Comparison of ENCODE assay signal across 8 cellular contexts in the genomic region with DNA sequence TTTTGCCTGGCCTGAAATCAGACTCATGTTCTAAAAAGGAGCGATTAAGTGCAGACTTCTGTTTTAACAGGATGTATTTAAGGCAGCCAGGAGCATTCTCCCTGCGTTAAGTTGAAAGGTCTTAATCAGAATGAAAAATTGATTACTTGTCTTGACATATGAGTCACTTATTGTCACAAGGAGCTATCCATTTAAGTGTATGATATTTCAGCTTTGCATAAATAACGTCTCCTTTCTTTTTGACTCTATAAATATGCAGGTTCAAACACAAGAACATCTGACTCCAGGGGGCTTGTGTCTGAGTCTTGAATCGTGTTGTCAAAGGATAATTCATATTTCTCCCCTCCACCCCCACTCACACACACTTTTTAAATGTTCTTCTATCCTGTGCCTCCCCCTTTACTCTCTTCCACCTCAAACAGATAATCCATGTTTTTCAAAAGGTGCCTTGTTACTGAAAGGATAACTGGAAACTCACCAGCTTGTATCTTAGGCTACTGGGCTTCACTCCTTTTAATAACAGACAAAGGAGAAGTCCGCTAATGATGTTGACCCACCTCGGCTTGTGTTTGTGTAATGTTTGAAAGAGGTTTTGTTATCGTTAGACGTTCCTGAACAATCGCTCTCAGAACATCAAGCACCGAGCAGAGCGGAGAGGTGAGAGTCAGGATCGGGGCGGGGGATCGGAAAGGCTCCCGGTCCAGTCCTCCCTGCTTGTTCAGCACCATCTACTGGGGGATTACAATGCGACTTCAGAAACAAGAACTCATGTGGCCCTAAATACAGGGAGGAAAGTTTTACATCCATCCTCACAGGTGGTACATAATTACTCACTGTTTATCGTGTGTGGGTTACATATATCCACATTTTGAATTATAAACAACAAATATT.
DNase-seq lines count a peak whose midpoint lies in the region; ATAC-seq, FAIRE-seq and TF ChIP-seq lines count a peak whose summit lies in the region.

No MANE protein-coding gene starts in this region.

- peak; percentile 93 for ATAC-seq in sciatic nerve
- no peak for ATAC-seq in GM18520 (IDR thresholded peaks at IDR 0.05; ENCODE audit: unreplicated experiment)

- no peak overlapping the region for H3K27ac Mint-ChIP-seq in CD14-positive monocyte

- no peak for FAIRE-seq in H54 (lab: Jason Lieb, UNC)

- peaks cover 0 to 5% (median 3%) of the 10 kb centered on the region in 3 donors for H3K27me3 Mint-ChIP-seq in CD14-positive monocyte (ENCODE audit: low read depth in 3 of 3)

- TF ChIP-seq POLR2A in H54 (IDR thresholded peaks at IDR 0.05; ENCODE audit: low read depth, low read length) = no peak

- intact Hi-C loops in sciatic nerve (cut with DNase I) (no loop called here), CD14-positive monocyte (cut with micrococcal nuclease) (no loop called here)

- DNase-seq in DMS79 treated with DMSO at 0.1 percent for 48 hours (lab: John Stamatoyannopoulos, UW) (peak; percentile 64), NCI-H1417 treated with DMSO at 0.1 percent for 48 hours (lab: John Stamatoyannopoulos, UW) (peak; percentile 38), activated T-cell treated with anti-CD3 and anti-CD28 coated beads for 24 hours (ENCODE audit: low read depth) (peak; percentile 26), foreskin melanocyte (peak; percentile 26), sciatic nerve (ENCODE audit: low spot score) (peak; percentile 66), H54 (ENCODE audit: insufficient read length, low spot score) (no peak), CD14-positive monocyte (ENCODE audit: low spot score) (no peak)

- peaks cover 13% of the 10 kb centered on the region for H3K4me1 Mint-ChIP-seq in CD14-positive monocyte

- H3K36me3 Mint-ChIP-seq in CD14-positive monocyte = no peaks in the 10 kb centered on the region

- no peak overlapping the region for H3K4me3 Mint-ChIP-seq in CD14-positive monocyte

- peaks cover 0 to 3% (median 0%) of the 10 kb centered on the region in 7 donors for H3K9me3 Mint-ChIP-seq in CD14-positive monocyte

- no peak for TF ChIP-seq CTCF in CD14-positive monocyte (IDR thresholded peaks at IDR 0.05)

Comparison
In these comparisons a context has a peak if more than half of its experiments do, and no peak if none do; other contexts are left out.
1. DNase-seq: peak in DMS79 treated with DMSO at 0.1 percent for 48 hours (single experiment), NCI-H1417 treated with DMSO at 0.1 percent for 48 hours (single experiment), activated T-cell treated with anti-CD3 and anti-CD28 coated beads for 24 hours (single experiment), foreskin melanocyte (single experiment) and sciatic nerve (single experiment); none in H54 (single experiment) and CD14-positive monocyte (single experiment).